15 cellular contexts compared by ENCODE assay signal in genomic region chr2:110770308-110770695, GRCh38. TPM values are rescaled to one million over a fixed set of nuclear protein-coding genes. Genes with fewer than 3 reads are reported as not detected.
DNase-seq lines count a peak whose midpoint lies in the region; ATAC-seq and TF ChIP-seq lines count a peak whose summit lies in the region.
"Had no signal": no experiment of that assay in that cellular context is flagged by ENCODE, and none has a peak within 500 bp of the region (broad histone marks: within the 10 kb centered on the region; RNA-seq: fewer than 3 reads in every experiment).

No MANE protein-coding gene starts in this region.

- peak overlapping the region in 4 of 12 donors; percentile 21 to 41 (median 30) for H3K27ac ChIP-seq in heart left ventricle
- H3K27ac ChIP-seq in stomach: no peak overlapping the region
- H3K27ac ChIP-seq: vagina had no signal

- intact Hi-C loops in Right ventricle myocardium inferior (cut with DNase I) (no loop called here), cardiac septum (cut with DNase I) (no loop called here), heart left ventricle (cut with DNase I) (no loop called here), stomach (cut with DNase I; ENCODE audit: low total_unique reads) (no loop called here), natural killer cell (cut with micrococcal nuclease) (no loop called here)

- TF ChIP-seq CTCF in heart left ventricle (IDR thresholded peaks at IDR 0.05) (no peak), stomach (IDR thresholded peaks at IDR 0.05) (no peak), natural killer cell (IDR thresholded peaks at IDR 0.05) (no peak)

- ATAC-seq in Right ventricle myocardium inferior (peak; percentile 47), heart left ventricle (peak in 3 of 4 donors; percentile 7 to 44 (median 23)), HG03159 (IDR thresholded peaks at IDR 0.05; ENCODE audit: unreplicated experiment) (no peak), natural killer cell (no peak)
- ATAC-seq: GM12878 had no signal

- no peak overlapping the region for H3K27ac Mint-ChIP-seq in natural killer cell

- H3K27me3 ChIP-seq in heart left ventricle (no peaks in the 10 kb centered on the region), stomach (no peaks in the 10 kb centered on the region)
- H3K27me3 ChIP-seq: vagina had no signal

- H3K4me3 ChIP-seq in heart left ventricle (peak overlapping the region in 6 of 12 donors; percentile 14 to 34 (median 21)), stomach (no peak overlapping the region)
- H3K4me3 ChIP-seq: GM12878, prostate gland had no signal

- no peak overlapping the region for H3K4me3 Mint-ChIP-seq in natural killer cell

- DNase-seq in Right ventricle myocardium inferior (ENCODE audit: missing footprints) (no peak), cardiac septum (ENCODE audit: low spot score) (no peak), NCI-H345 (lab: John Stamatoyannopoulos, UW) (peak; percentile 91), heart left ventricle (peak in 1 of 5 donors; percentile 55), stomach (no peak), T-helper 2 cell (no peak), natural killer cell (no peak)
- DNase-seq: activated T-cell treated with anti-CD3 and anti-CD28 coated beads, Interleukin-2, amount 50 U/mL, for 1 hour; Karpas-422; stimulated activated CD4-positive, alpha-beta T cell treated with anti-CD3 and anti-CD28 coated beads, Interleukin-2, amount 100 ng/mL, for 24 hours; SW 1271 had no signal

- TF ChIP-seq EP300 in stomach (IDR thresholded peaks at IDR 0.05): no peak

- H3K27me3 Mint-ChIP-seq in natural killer cell (ENCODE audit: low read depth in 2 of 2): peaks cover under 1 to 17% of the 10 kb centered on the region in 2 donors

- no peaks in the 10 kb centered on the region for H3K9me3 Mint-ChIP-seq in natural killer cell

- no peaks in the 10 kb centered on the region for H3K36me3 Mint-ChIP-seq in natural killer cell

- H3K9me3 ChIP-seq in heart left ventricle (peaks cover 0 to 9% (median 0%) of the 10 kb centered on the region in 12 donors), stomach (no peaks in the 10 kb centered on the region)
- H3K9me3 ChIP-seq: prostate gland, vagina had no signal

- H3K4me1 ChIP-seq in heart left ventricle (peaks cover 0 to 43% (median 26%) of the 10 kb centered on the region in 12 donors), stomach (peaks cover 18 to 35% (median 26%) of the 10 kb centered on the region in 4 donors)

- H3K4me1 Mint-ChIP-seq in natural killer cell: no peaks in the 10 kb centered on the region

- H3K36me3 ChIP-seq in heart left ventricle: no peaks in the 10 kb centered on the region
- no peaks in the 10 kb centered on the region for H3K36me3 ChIP-seq in stomach
- H3K36me3 ChIP-seq: prostate gland, vagina had no signal

- TF ChIP-seq POLR2A in heart left ventricle (IDR thresholded peaks at IDR 0.05): no peak
- no peak for TF ChIP-seq POLR2A in stomach (IDR thresholded peaks at IDR 0.05)

- WGBS in heart left ventricle, 4 donors: 33 to 38% (median 35%) methylated on average over 8 of the region's 8 CpGs
- WGBS in stomach, 5 donors: 65 to 73% (median 71%) methylated on average over 8 of the region's 8 CpGs

RNA-seq across cellular contexts. Expression of gene ACOXL, which starts 37.9 kb away (rescaled TPM):
- not detected for total RNA-seq in Right ventricle myocardium inferior
- total RNA-seq in cardiac septum: not detected
- total RNA-seq in heart left ventricle: under 1 TPM in 1 of 9 donors, not detected in 8; 0.25 TPM
- polyA plus RNA-seq in heart left ventricle: not detected
- 1 to 10 TPM in 1 of 5 donors, under 1 TPM in 2, not detected in 2; 0.45 to 1.3 (median 0.58) TPM for total RNA-seq in stomach
- under 1 TPM in 2 of 3 donors, not detected in 1; 0.10 to 0.25 TPM for polyA plus RNA-seq in stomach
- total RNA-seq in natural killer cell: not detected
- total RNA-seq: vagina had no signal

Comparison
In these comparisons a context has a peak if more than half of its experiments do, and no peak if none do; other contexts are left out.
1. ATAC-seq: peak in Right ventricle myocardium inferior (single experiment) and heart left ventricle (3 of 4); none in HG03159 (single experiment) and natural killer cell (0 of 3).